ENCODE assay signal across 10 cellular contexts in genomic region chr9:96719538-96720315, GRCh38. TPM values are rescaled to one million over a fixed set of nuclear protein-coding genes. Genes with fewer than 3 reads are reported as not detected.
DNase-seq lines count a peak whose midpoint lies in the region; ATAC-seq and TF ChIP-seq lines count a peak whose summit lies in the region.
"Had no signal": no experiment of that assay in that cellular context is flagged by ENCODE, and none has a peak within 500 bp of the region (broad histone marks: within the 10 kb centered on the region; RNA-seq: fewer than 3 reads in every experiment).

No MANE protein-coding gene starts in this region.

- H3K4me3 Mint-ChIP-seq in activated naive CD8-positive, alpha-beta T cell = peak overlapping the region; percentile 66
- peak overlapping the region; percentile 46 for H3K4me3 Mint-ChIP-seq in memory B cell
- no peak overlapping the region for H3K4me3 Mint-ChIP-seq in endodermal cell

- H3K27me3 Mint-ChIP-seq in activated naive CD8-positive, alpha-beta T cell = peaks cover 39% of the 10 kb centered on the region
- H3K27me3 Mint-ChIP-seq in memory B cell (peaks cover 2% of the 10 kb centered on the region), endodermal cell (ENCODE audit: insufficient read depth) (peaks cover 5% of the 10 kb centered on the region)

- no peak for TF ChIP-seq POLR2A in lower leg skin (IDR thresholded peaks at IDR 0.05)

- H3K27me3 ChIP-seq in endodermal cell (ENCODE audit: control insufficient read depth, insufficient read depth, low read length, poor library complexity, severe bottlenecking) = no peaks in the 10 kb centered on the region
- H3K27me3 ChIP-seq: tibial artery had no signal

- 7 to 11% methylated on average over 43 to 53 of the region's 57 CpGs for WGBS in lower leg skin, 2 donors
- 94 to 96% methylated on average over 47 to 57 of the region's 57 CpGs for WGBS in endodermal cell (ENCODE audit: insufficient coverage in 1 of 2, insufficient read length in 1 of 2), 2 experiments

- no peak overlapping the region for H3K27ac Mint-ChIP-seq in activated naive CD8-positive, alpha-beta T cell
- H3K27ac Mint-ChIP-seq in memory B cell = no peak overlapping the region
- H3K27ac Mint-ChIP-seq in endodermal cell = no peak overlapping the region

- H3K27ac ChIP-seq in endodermal cell (ENCODE audit: low read depth, low read length) = no peak overlapping the region
- H3K27ac ChIP-seq: tibial artery had no signal

- no peaks in the 10 kb centered on the region for H3K36me3 ChIP-seq in endodermal cell (ENCODE audit: control insufficient read depth, insufficient read depth, low read length)

- H3K4me1 ChIP-seq in endodermal cell (ENCODE audit: control insufficient read depth, insufficient read depth, low read length) = no peaks in the 10 kb centered on the region
- H3K4me1 ChIP-seq: tibial artery had no signal

- TF ChIP-seq CTCF in lower leg skin (IDR thresholded peaks at IDR 0.05) (no peak), endodermal cell (conservative IDR thresholded peaks at IDR 0.05) (no peak)

- intact Hi-C loops in lower leg skin (cut with DNase I; ENCODE audit: low total_unique reads) = no loop called here

- DNase-seq in AG20443 (ENCODE audit: low spot score) (peak; percentile 12), Daoy (ENCODE audit: low read depth) (peak; percentile 41), memory B cell (ENCODE audit: low spot score in 2 of 2) (peak in 1 of 2 donors; percentile 12), lower leg skin (ENCODE audit: low spot score in 2 of 2) (no peak), endodermal cell (no peak)
- DNase-seq: activated CD4-positive, alpha-beta T cell treated with anti-CD3 and anti-CD28 coated beads, Interleukin-2, amount 50 U/mL, for 1 hour; tibial artery had no signal

- peaks cover under 1% of the 10 kb centered on the region for H3K9me3 Mint-ChIP-seq in activated naive CD8-positive, alpha-beta T cell (ENCODE audit: low read depth)
- H3K9me3 Mint-ChIP-seq in memory B cell = peaks cover 4% of the 10 kb centered on the region
- peaks cover 41% of the 10 kb centered on the region for H3K9me3 Mint-ChIP-seq in endodermal cell

- peaks cover 11% of the 10 kb centered on the region for H3K9me3 ChIP-seq in endodermal cell (ENCODE audit: control insufficient read depth, low read length)

- ATAC-seq in memory B cell (ENCODE audit: low read depth) (no peak), HG03175 (IDR thresholded peaks at IDR 0.05; ENCODE audit: unreplicated experiment) (no peak), HG02884 (IDR thresholded peaks at IDR 0.05; ENCODE audit: unreplicated experiment) (no peak)

- H3K4me1 Mint-ChIP-seq in activated naive CD8-positive, alpha-beta T cell (ENCODE audit: low read depth) = peaks cover 3% of the 10 kb centered on the region
- H3K4me1 Mint-ChIP-seq in memory B cell (peaks cover 6% of the 10 kb centered on the region), endodermal cell (peaks cover 6% of the 10 kb centered on the region)

- H3K4me3 ChIP-seq in lower leg skin (ENCODE audit: low read depth, poor library complexity, severe bottlenecking) = no peak overlapping the region
- H3K4me3 ChIP-seq in endodermal cell (ENCODE audit: low read length) = no peak overlapping the region
- H3K4me3 ChIP-seq: tibial artery had no signal

- peaks cover 9% of the 10 kb centered on the region for H3K36me3 Mint-ChIP-seq in activated naive CD8-positive, alpha-beta T cell
- peaks cover 5% of the 10 kb centered on the region for H3K36me3 Mint-ChIP-seq in memory B cell
- H3K36me3 Mint-ChIP-seq in endodermal cell (ENCODE audit: low read depth) = peaks cover 10% of the 10 kb centered on the region

- no peak overlapping the region for H3K9ac ChIP-seq in endodermal cell (ENCODE audit: extremely low read depth, low read length, poor library complexity, severe bottlenecking)

RNA-seq across cellular contexts. Expression of gene ZNF510, which starts 58.2 kb away (rescaled TPM):
- total RNA-seq in Daoy (2014; rRNA removed; shearing (Covaris generic)) = 9.9 and 14.8 TPM in 2 replicates
- 10 to 100 TPM in 1 of 4 donors, 1 to 10 TPM in 3; 7.5 to 11.6 (median 9.0) TPM for total RNA-seq in lower leg skin
- 10 to 100 TPM; 15.8 to 18.2 TPM for total RNA-seq in endodermal cell
- 15.2 TPM for polyA plus RNA-seq in endodermal cell (2013, experiment 1 of 2)
- 15.6 TPM for polyA plus RNA-seq in endodermal cell (2013, experiment 2 of 2)

Comparison
In these comparisons a context has a peak if more than half of its experiments do, and no peak if none do; other contexts are left out.
1. DNase-seq: peak in AG20443 (single experiment) and Daoy (single experiment); none in lower leg skin (0 of 2) and endodermal cell (single experiment).